14 cellular contexts compared by ENCODE assay signal in genomic region chr4:86928400-86929255, GRCh38. TPM values are rescaled to one million over a fixed set of nuclear protein-coding genes. Genes with fewer than 3 reads are reported as not detected.
DNase-seq lines count a peak whose midpoint lies in the region; ATAC-seq and TF ChIP-seq lines count a peak whose summit lies in the region.
"Had no signal": no experiment of that assay in that cellular context is flagged by ENCODE, and none has a peak within 500 bp of the region (broad histone marks: within the 10 kb centered on the region; RNA-seq: fewer than 3 reads in every experiment).

No MANE protein-coding gene starts in this region.

- no peaks in the 10 kb centered on the region for H3K27me3 Mint-ChIP-seq in activated CD8-positive, alpha-beta T cell treated with anti-CD3 and anti-CD28 coated beads for 36 hours
- H3K27me3 Mint-ChIP-seq in activated CD8-positive, alpha-beta T cell treated with anti-CD3 and anti-CD28 coated beads, Interleukin-2, amount 10 ng/mL, durations not matched to agents 7 days and 5 days (ENCODE audit: low read depth): no peaks in the 10 kb centered on the region
- H3K27me3 Mint-ChIP-seq: naive B cell had no signal

- no peak for TF ChIP-seq CTCF in activated CD8-positive, alpha-beta T cell treated with anti-CD3 and anti-CD28 coated beads for 36 hours (IDR thresholded peaks at IDR 0.05)
- TF ChIP-seq CTCF in esophagus squamous epithelium (IDR thresholded peaks at IDR 0.05) (no peak), upper lobe of left lung (IDR thresholded peaks at IDR 0.05) (no peak)

- TF ChIP-seq EP300 in upper lobe of left lung (IDR thresholded peaks at IDR 0.05): no peak

- WGBS in esophagus squamous epithelium, 2 donors: 77 to 81% methylated on average over 10 of the region's 10 CpGs
- 83 to 89% methylated on average over 10 of the region's 10 CpGs for WGBS in upper lobe of left lung, 2 donors

- H3K9me3 Mint-ChIP-seq in activated CD8-positive, alpha-beta T cell treated with anti-CD3 and anti-CD28 coated beads for 36 hours: no peaks in the 10 kb centered on the region
- H3K9me3 Mint-ChIP-seq in activated CD8-positive, alpha-beta T cell treated with anti-CD3 and anti-CD28 coated beads, Interleukin-2, amount 10 ng/mL, durations not matched to agents 7 days and 5 days (ENCODE audit: insufficient read depth): no peaks in the 10 kb centered on the region
- H3K9me3 Mint-ChIP-seq: naive B cell had no signal

- H3K27ac ChIP-seq in esophagus squamous epithelium (peak overlapping the region; percentile 72 to 91 (median 80)), upper lobe of left lung (peak overlapping the region in 3 of 4 donors; percentile 15 to 57 (median 39))

- no peak overlapping the region for H3K4me3 ChIP-seq in esophagus squamous epithelium
- H3K4me3 ChIP-seq in upper lobe of left lung: no peak overlapping the region
- H3K4me3 ChIP-seq: tibial nerve had no signal

- DNase-seq in activated CD8-positive, alpha-beta T cell treated with anti-CD3 and anti-CD28 coated beads for 36 hours: no peak
- no peak for DNase-seq in activated CD8-positive, alpha-beta T cell treated with anti-CD3 and anti-CD28 coated beads, Interleukin-2, amount 10 ng/mL, durations not matched to agents 7 days and 5 days
- DNase-seq in NOMO-1 treated with dmso at 0.1 percent for 144 hours (lab: John Stamatoyannopoulos, UW; ENCODE audit: unreplicated experiment) (peak; percentile 17), esophagus squamous epithelium (lab: John Stamatoyannopoulos, UW) (no peak), upper lobe of left lung (no peak), sciatic nerve (ENCODE audit: low spot score) (no peak), NCI-H82 (lab: John Stamatoyannopoulos, UW) (no peak), germinal center (ENCODE audit: low spot score) (no peak)
- DNase-seq: activated gamma-delta T cell; effector CD4-positive, alpha-beta T cell; MM.1S; naive B cell; NK-92 treated with Interleukin-12 subunit alpha and Interleukin-12 subunit beta, amount 100 ng/mL, for 24 hours had no signal

- peaks cover 26% of the 10 kb centered on the region for H3K4me1 Mint-ChIP-seq in activated CD8-positive, alpha-beta T cell treated with anti-CD3 and anti-CD28 coated beads for 36 hours (ENCODE audit: low read depth)
- peaks cover 7% of the 10 kb centered on the region for H3K4me1 Mint-ChIP-seq in activated CD8-positive, alpha-beta T cell treated with anti-CD3 and anti-CD28 coated beads, Interleukin-2, amount 10 ng/mL, durations not matched to agents 7 days and 5 days (ENCODE audit: low read depth)

- H3K9me3 ChIP-seq in esophagus squamous epithelium (no peaks in the 10 kb centered on the region), upper lobe of left lung (no peaks in the 10 kb centered on the region)
- H3K9me3 ChIP-seq: tibial nerve had no signal

- H3K4me3 Mint-ChIP-seq in activated CD8-positive, alpha-beta T cell treated with anti-CD3 and anti-CD28 coated beads for 36 hours: no peak overlapping the region
- no peak overlapping the region for H3K4me3 Mint-ChIP-seq in activated CD8-positive, alpha-beta T cell treated with anti-CD3 and anti-CD28 coated beads, Interleukin-2, amount 10 ng/mL, durations not matched to agents 7 days and 5 days

- no peaks in the 10 kb centered on the region for H3K27me3 ChIP-seq in esophagus squamous epithelium
- H3K27me3 ChIP-seq in upper lobe of left lung: no peaks in the 10 kb centered on the region
- H3K27me3 ChIP-seq: tibial nerve had no signal

- no peak for ATAC-seq in activated CD8-positive, alpha-beta T cell treated with anti-CD3 and anti-CD28 coated beads for 36 hours
- ATAC-seq in activated CD8-positive, alpha-beta T cell treated with anti-CD3 and anti-CD28 coated beads, Interleukin-2, amount 10 ng/mL, durations not matched to agents 7 days and 5 days: no peak
- ATAC-seq in upper lobe of left lung (ENCODE audit: low FRiP score in 2 of 2) (peak in 1 of 2 donors; percentile 23), sciatic nerve (no peak)

- intact Hi-C loops in activated CD8-positive, alpha-beta T cell treated with anti-CD3 and anti-CD28 coated beads for 36 hours (cut with micrococcal nuclease): no loop called here
- intact Hi-C loops in esophagus squamous epithelium (cut with DNase I) (loop anchor here (5.0 kb wide), 1 partner anchor 309 kb away; no protein-coding TSS in a partner anchor), sciatic nerve (cut with DNase I) (no loop called here)

- H3K36me3 Mint-ChIP-seq in activated CD8-positive, alpha-beta T cell treated with anti-CD3 and anti-CD28 coated beads for 36 hours (ENCODE audit: low read depth): peaks cover 5% of the 10 kb centered on the region
- H3K36me3 Mint-ChIP-seq in activated CD8-positive, alpha-beta T cell treated with anti-CD3 and anti-CD28 coated beads, Interleukin-2, amount 10 ng/mL, durations not matched to agents 7 days and 5 days (ENCODE audit: low read depth): no peaks in the 10 kb centered on the region
- H3K36me3 Mint-ChIP-seq: naive B cell had no signal

- H3K27ac Mint-ChIP-seq in activated CD8-positive, alpha-beta T cell treated with anti-CD3 and anti-CD28 coated beads for 36 hours: peak overlapping the region; percentile 10
- H3K27ac Mint-ChIP-seq in activated CD8-positive, alpha-beta T cell treated with anti-CD3 and anti-CD28 coated beads, Interleukin-2, amount 10 ng/mL, durations not matched to agents 7 days and 5 days: no peak overlapping the region

- CTCF ChIA-PET in activated CD8-positive, alpha-beta T cell treated with anti-CD3 and anti-CD28 coated beads for 36 hours (lab: Charles Lee): interaction anchor here (1.1 kb wide), 1 partner anchor 165 kb away, joined by 3 read pairs; no protein-coding TSS in a partner anchor
- CTCF ChIA-PET in activated CD8-positive, alpha-beta T cell treated with anti-CD3 and anti-CD28 coated beads, Interleukin-2, amount 10 ng/mL, durations not matched to agents 7 days and 5 days (lab: Charles Lee): interaction anchor here (0.8 to 3.5 kb wide), 3 partner anchors 161 to 286 kb away, joined by 3 to 11 read pairs (median 5); no protein-coding TSS in a partner anchor

- no peak for TF ChIP-seq POLR2A in esophagus squamous epithelium (IDR thresholded peaks at IDR 0.05)
- no peak for TF ChIP-seq POLR2A in upper lobe of left lung (IDR thresholded peaks at IDR 0.05)

- H3K4me1 ChIP-seq in esophagus squamous epithelium (peaks cover 16 to 32% (median 19%) of the 10 kb centered on the region in 3 donors), upper lobe of left lung (peaks cover 3 to 8% (median 7%) of the 10 kb centered on the region in 4 donors)

- H3K36me3 ChIP-seq in esophagus squamous epithelium: peaks cover 0 to 14% (median 0%) of the 10 kb centered on the region in 3 donors
- H3K36me3 ChIP-seq in upper lobe of left lung: peaks cover 0 to 6% (median 0%) of the 10 kb centered on the region in 4 donors

- POLR2A ChIA-PET in activated CD8-positive, alpha-beta T cell treated with anti-CD3 and anti-CD28 coated beads for 36 hours (lab: Charles Lee): interaction anchor here (0.8 kb wide), 1 partner anchor 78 kb away, joined by 3 read pairs; no protein-coding TSS in a partner anchor
- POLR2A ChIA-PET in activated CD8-positive, alpha-beta T cell treated with anti-CD3 and anti-CD28 coated beads, Interleukin-2, amount 10 ng/mL, durations not matched to agents 7 days and 5 days (lab: Charles Lee): no interaction called here

RNA-seq across cellular contexts. Expression of gene AFF1, which starts 6.2 kb away (rescaled TPM):
- 10 to 100 TPM; 40.3 to 45.4 TPM for total RNA-seq in activated CD8-positive, alpha-beta T cell treated with anti-CD3 and anti-CD28 coated beads for 36 hours
- total RNA-seq in activated CD8-positive, alpha-beta T cell treated with anti-CD3 and anti-CD28 coated beads, Interleukin-2, amount 10 ng/mL, durations not matched to agents 7 days and 5 days: 10 to 100 TPM; 47.8 to 51.6 TPM
- total RNA-seq in esophagus squamous epithelium: 10 to 100 TPM; 22.9 to 47.1 (median 34.0) TPM
- total RNA-seq in upper lobe of left lung: 100 to 1,000 TPM in 1 of 6 donors, 10 to 100 TPM in 5; 45.5 to 124 (median 83.9) TPM
- 121 TPM for total RNA-seq in sciatic nerve

RNA-seq across cellular contexts. Expression of gene C4orf36, which starts 36.4 kb away (rescaled TPM):
- not detected for total RNA-seq in activated CD8-positive, alpha-beta T cell treated with anti-CD3 and anti-CD28 coated beads for 36 hours
- under 1 TPM in 1 of 2 experiments, not detected in 1; 0.37 TPM for total RNA-seq in activated CD8-positive, alpha-beta T cell treated with anti-CD3 and anti-CD28 coated beads, Interleukin-2, amount 10 ng/mL, durations not matched to agents 7 days and 5 days
- total RNA-seq in esophagus squamous epithelium (1 to 10 TPM; 1.3 to 5.0 (median 2.7) TPM), upper lobe of left lung (1 to 10 TPM in 5 of 6 donors, under 1 TPM in 1; 0.57 to 7.3 (median 2.4) TPM), sciatic nerve (0.49 TPM)
